Comparison of ENCODE assay signal across 8 cellular contexts in the genomic region with DNA sequence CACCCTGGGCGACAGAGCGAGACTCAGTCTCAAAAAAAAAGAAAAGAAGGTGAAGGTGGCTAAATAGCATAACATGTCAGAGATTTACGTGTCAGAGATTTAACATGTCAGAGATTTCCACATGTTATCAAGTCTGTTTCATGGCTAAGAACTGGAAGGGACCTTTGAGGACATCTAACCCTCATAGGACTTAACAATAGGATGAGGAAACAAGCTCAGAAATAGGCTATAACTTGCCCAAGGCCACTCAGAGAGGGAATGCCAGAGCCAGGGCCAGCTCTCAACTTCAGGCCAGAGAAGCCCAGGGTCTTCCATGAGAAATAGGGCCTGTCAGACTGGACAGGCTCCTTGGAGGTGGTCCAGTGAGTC. TPM values are rescaled to one million over a fixed set of nuclear protein-coding genes. Genes with fewer than 3 reads are reported as not detected.
DNase-seq lines count a peak whose midpoint lies in the region; ATAC-seq and TF ChIP-seq lines count a peak whose summit lies in the region.

No MANE protein-coding gene starts in this region.

- no peak for TF ChIP-seq CTCF in neural crest cell (conservative IDR thresholded peaks at IDR 0.05)

- H3K4me1 Mint-ChIP-seq in neural crest cell, result peaks cover 15% of the 10 kb centered on the region

- H3K9me3 ChIP-seq in MG63, result no peaks in the 10 kb centered on the region
- H3K9me3 ChIP-seq in endocrine pancreas (ENCODE audit: control insufficient read depth, low read length), result no peaks in the 10 kb centered on the region

- H3K36me3 Mint-ChIP-seq in neural crest cell (ENCODE audit: low read depth), result no peaks in the 10 kb centered on the region

- peak overlapping the region; percentile 49 for H3K4me3 ChIP-seq in MG63
- H3K4me3 ChIP-seq in endocrine pancreas (ENCODE audit: control insufficient read depth, insufficient read depth, low read length), result no peak overlapping the region

- no peaks in the 10 kb centered on the region for H3K27me3 Mint-ChIP-seq in neural crest cell (ENCODE audit: low read depth)

- ATAC-seq in GM19438 (IDR thresholded peaks at IDR 0.05; ENCODE audit: low read depth, unreplicated experiment) (peak; percentile 14), GM21737 (IDR thresholded peaks at IDR 0.05; ENCODE audit: unreplicated experiment) (no peak), HG03378 (IDR thresholded peaks at IDR 0.05; ENCODE audit: unreplicated experiment) (no peak)

- peak overlapping the region; percentile 66 for H3K4me3 Mint-ChIP-seq in neural crest cell

- no peaks in the 10 kb centered on the region for H3K4me1 ChIP-seq in endocrine pancreas (ENCODE audit: control insufficient read depth, insufficient read depth, low read length)

- no peaks in the 10 kb centered on the region for H3K36me3 ChIP-seq in MG63
- H3K36me3 ChIP-seq in endocrine pancreas (ENCODE audit: control insufficient read depth, insufficient read depth, low read length), result no peaks in the 10 kb centered on the region

- H3K27me3 ChIP-seq in MG63 (no peaks in the 10 kb centered on the region), endocrine pancreas (ENCODE audit: control insufficient read depth, insufficient read depth, low read length) (no peaks in the 10 kb centered on the region)

- no peak overlapping the region for H3K27ac Mint-ChIP-seq in neural crest cell (ENCODE audit: unreplicated experiment)

- H3K9me3 Mint-ChIP-seq in neural crest cell, result no peaks in the 10 kb centered on the region

- DNase-seq in MG63 (no peak), neural crest cell (ENCODE audit: low read depth, low spot score) (no peak), HCEC 1CT (no peak), HT-29 (ENCODE audit: low spot score) (no peak)

- peak overlapping the region; percentile 36 for H3K9ac ChIP-seq in endocrine pancreas (ENCODE audit: control insufficient read depth, insufficient read depth, low read length)

RNA-seq across cellular contexts. Expression of a gene that starts 26.8 kb away (rescaled TPM):
- 10.3 and 13.6 TPM in 2 replicates for total RNA-seq in MG63 (2014; rRNA removed; shearing (Covaris generic); ENCODE audit: low replicate concordance)
- total RNA-seq in neural crest cell, result 41.0 and 41.4 TPM in 2 replicates
- 19.8 and 21.3 TPM in 2 replicates for total RNA-seq in HT-29 (2014; rRNA removed; shearing (Covaris generic))

RNA-seq across cellular contexts. Expression of a gene that starts 51.7 kb away (rescaled TPM):
- 116 and 127 TPM in 2 replicates for total RNA-seq in MG63 (2014; rRNA removed; shearing (Covaris generic); ENCODE audit: low replicate concordance)
- total RNA-seq in neural crest cell, result 154 and 157 TPM in 2 replicates
- 99.7 and 109 TPM in 2 replicates for total RNA-seq in HT-29 (2014; rRNA removed; shearing (Covaris generic))

RNA-seq across cellular contexts. Expression of a gene that starts 51.9 kb away (rescaled TPM):
- 4.1 and 9.1 TPM in 2 replicates for total RNA-seq in MG63 (2014; rRNA removed; shearing (Covaris generic); ENCODE audit: low replicate concordance)
- total RNA-seq in neural crest cell, result 14.4 and 18.5 TPM in 2 replicates
- total RNA-seq in HT-29 (2014; rRNA removed; shearing (Covaris generic)), result 13.5 and 23.4 TPM in 2 replicates
